Comparison of ENCODE assay signal across 1 cellular context in the genomic region with DNA sequence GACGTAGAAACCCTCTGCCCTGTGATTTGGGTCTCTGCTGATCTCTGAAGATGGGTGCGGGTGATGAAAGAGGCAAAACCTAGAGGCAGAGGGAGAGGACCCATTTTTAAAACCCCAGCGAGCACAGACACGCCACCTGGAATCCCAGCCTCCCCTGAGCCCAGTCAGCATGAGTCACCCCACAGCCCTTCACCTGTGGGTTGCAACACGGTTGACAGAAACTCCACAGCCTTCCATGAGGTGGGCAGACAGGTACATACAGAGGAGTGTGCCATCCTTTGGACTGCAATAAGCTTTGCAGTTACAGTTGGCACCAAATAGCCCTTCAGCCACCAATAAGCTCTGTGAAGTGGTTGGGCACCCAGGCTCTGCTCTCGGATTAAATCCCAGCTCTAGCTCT.
TF ChIP-seq lines count a peak whose summit lies in the region.

No MANE protein-coding gene starts in this region.

TF ChIP-seq in HCT116, 20 proteins besides CTCF, POLR2A, EP300 and RAD21 (continued from another document):
- peak; percentile 44; the same call in 1 of the 2 replicates for TF ChIP-seq CBX3 (IDR thresholded peaks at IDR 0.05; ENCODE audit: low read depth)
TF ChIP-seq in HCT116: peak in this region for 6.
